Comparison of ENCODE assay signal across 19 cellular contexts in genomic region chr4:97477974-97478373, GRCh38.
A peak's percentile ranks its signal among the peaks of the same experiment; 100 is the strongest.
DNase-seq lines count a peak whose midpoint lies in the region; ATAC-seq, FAIRE-seq and TF ChIP-seq lines count a peak whose summit lies in the region.
"Had no signal": no experiment of that assay in that cellular context is flagged by ENCODE, and none has a peak within 500 bp of the region (broad histone marks: within the 10 kb centered on the region; RNA-seq: fewer than 3 reads in every experiment).

No MANE protein-coding gene starts in this region.

- DNase-seq in LNCaP clone FGC (ENCODE audit: low read depth) (peak; percentile 6), right lobe of liver (no peak)
- DNase-seq in activated T-cell treated with anti-CD3 and anti-CD28 coated beads, Interleukin-2, amount 50 U/mL, for 48 hours: no peak
- DNase-seq: 8988T; AML-193; Caco-2; Calu3; CD4-positive, alpha-beta T cell; CD8-positive, alpha-beta T cell; DMS79 treated with DMSO at 0.1 percent for 48 hours; GF-D8 had no signal

- H3K9me3 ChIP-seq in right lobe of liver: no peaks in the 10 kb centered on the region
- H3K9me3 ChIP-seq: A549; BLaER1 treated with 17β-estradiol and CSF1 and Interleukin-3, amounts not matched to agents 10 nM and 100 nM; Caco-2 had no signal

- H3K4me1 ChIP-seq in right lobe of liver: peaks cover 0 to 19% (median 2%) of the 10 kb centered on the region in 4 donors
- H3K4me1 ChIP-seq: A549; BLaER1 treated with 17β-estradiol and CSF1 and Interleukin-3, amounts not matched to agents 10 nM and 100 nM; Caco-2 had no signal

- no peak overlapping the region for H3K27ac ChIP-seq in right lobe of liver
- H3K27ac ChIP-seq: A549; BLaER1 treated with 17β-estradiol and CSF1 and Interleukin-3, amounts not matched to agents 10 nM and 100 nM; C4-2B had no signal

- no peaks in the 10 kb centered on the region for H3K36me3 ChIP-seq in right lobe of liver
- H3K36me3 ChIP-seq: BLaER1 treated with 17β-estradiol and CSF1 and Interleukin-3, amounts not matched to agents 10 nM and 100 nM had no signal

- H3K4me3 ChIP-seq in LNCaP clone FGC (ENCODE audit: low read depth, low read length): no peak overlapping the region
- no peak overlapping the region for H3K4me3 ChIP-seq in right lobe of liver
- H3K4me3 ChIP-seq: A549; BLaER1 treated with 17β-estradiol and CSF1 and Interleukin-3, amounts not matched to agents 10 nM and 100 nM had no signal

- intact Hi-C loops in right lobe of liver (cut with DNase I): no loop called here

- no peak for TF ChIP-seq POLR2A in right lobe of liver (IDR thresholded peaks at IDR 0.05)

- ATAC-seq in right lobe of liver (peak; percentile 77 to 87 (median 84)), GM21528 (IDR thresholded peaks at IDR 0.05; ENCODE audit: low FRiP score, unreplicated experiment) (no peak)
- ATAC-seq: A549; CD8-positive, alpha-beta T cell had no signal

- H3K27me3 ChIP-seq in right lobe of liver: no peaks in the 10 kb centered on the region
- H3K27me3 ChIP-seq: BLaER1 treated with 17β-estradiol and CSF1 and Interleukin-3, amounts not matched to agents 10 nM and 100 nM had no signal

- 28% methylated on average over 3 of the region's 3 CpGs for WGBS in right lobe of liver (ENCODE audit: insufficient coverage, low coverage, low lambda C conversion rate, missing lambda C conversion rate)

- TF ChIP-seq CTCF in LNCaP clone FGC (IDR thresholded peaks at IDR 0.05; ENCODE audit: control insufficient read depth, extremely low read depth, insufficient read depth) (no peak), right lobe of liver (IDR thresholded peaks at IDR 0.05) (no peak)

- FAIRE-seq in A204.1 (lab: Jason Lieb, UNC): peak; percentile 23
- FAIRE-seq: D721Med, G401.6, GM12891 had no signal
